1 cellular context compared by ENCODE assay signal in genomic region chr7:91801331-91801983, GRCh38.
TF ChIP-seq lines count a peak whose summit lies in the region.

No MANE protein-coding gene starts in this region.

TF ChIP-seq in HepG2, 621 proteins besides CTCF, POLR2A, EP300 and RAD21 (continued from another document):
- TF ChIP-seq ZNF784 (CRISPR knock-in tag; IDR thresholded peaks at IDR 0.05; ENCODE audit: borderline replicate concordance) = no peak
- TF ChIP-seq ZBTB37 (CRISPR knock-in tag; IDR thresholded peaks at IDR 0.05) = no peak
- TF ChIP-seq KLF12 (CRISPR knock-in tag; IDR thresholded peaks at IDR 0.05; ENCODE audit: borderline replicate concordance) = no peak
- no peak for TF ChIP-seq NKX3-1 (CRISPR knock-in tag; IDR thresholded peaks at IDR 0.05)
- TF ChIP-seq ZNF672 (CRISPR knock-in tag; IDR thresholded peaks at IDR 0.05) = no peak
- TF ChIP-seq FIP1L1 (IDR thresholded peaks at IDR 0.05; ENCODE audit: borderline replicate concordance, insufficient read depth, low read depth, low read length) = no peak
- no peak for TF ChIP-seq RNF219 (CRISPR knock-in tag; IDR thresholded peaks at IDR 0.05)
- no peak for TF ChIP-seq HIVEP1 (CRISPR knock-in tag; IDR thresholded peaks at IDR 0.05)
- no peak for TF ChIP-seq ARID2 (CRISPR knock-in tag; IDR thresholded peaks at IDR 0.05; ENCODE audit: borderline replicate concordance)
- no peak for TF ChIP-seq ZBTB7A (CRISPR knock-in tag; IDR thresholded peaks at IDR 0.05)
- TF ChIP-seq ZNF10 (CRISPR knock-in tag; IDR thresholded peaks at IDR 0.05; ENCODE audit: borderline replicate concordance, low read depth) = no peak
- TF ChIP-seq ZNF777 (CRISPR knock-in tag; IDR thresholded peaks at IDR 0.05) = no peak
- TF ChIP-seq E2F5 (CRISPR knock-in tag; conservative IDR thresholded peaks at IDR 0.05) = no peak
